In the genomic region with DNA sequence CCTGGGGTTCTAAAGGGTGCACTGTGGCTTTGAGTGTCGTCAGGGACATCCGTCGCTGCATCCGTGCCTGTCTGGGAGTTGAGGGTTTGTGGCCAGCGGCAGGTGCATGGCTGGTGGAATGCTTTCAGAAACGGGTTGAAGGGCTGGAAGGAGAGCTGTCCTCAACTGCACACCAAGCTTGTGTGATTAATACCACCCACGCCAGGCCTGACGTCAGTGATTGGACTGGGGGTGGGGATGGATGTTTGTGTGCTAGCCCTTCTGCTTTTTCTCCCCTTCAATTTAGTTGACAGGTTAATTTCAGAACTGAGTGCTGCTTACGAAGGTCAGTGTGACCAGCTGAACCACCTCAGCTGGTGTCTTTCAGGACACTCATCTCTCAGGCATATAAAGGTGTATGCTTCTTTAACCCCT, we compare ENCODE assay signal across 8 cellular contexts. TPM values are rescaled to one million over a fixed set of nuclear protein-coding genes. Genes with fewer than 3 reads are reported as not detected.
A peak's percentile ranks its signal among the peaks of the same experiment; 100 is the strongest.
DNase-seq lines count a peak whose midpoint lies in the region; ATAC-seq, FAIRE-seq and TF ChIP-seq lines count a peak whose summit lies in the region.

No MANE protein-coding gene starts in this region.

- H3K27me3 ChIP-seq in astrocyte (ENCODE audit: insufficient read depth, low read length) (no peaks in the 10 kb centered on the region), upper lobe of left lung (no peaks in the 10 kb centered on the region), GM23338 (ENCODE audit: insufficient read depth) (peaks cover 20% of the 10 kb centered on the region)

- TF ChIP-seq EP300 in upper lobe of left lung (IDR thresholded peaks at IDR 0.05): peak in 2 of 4 donors; percentile 54 to 85

- H3K27ac Mint-ChIP-seq in astrocyte (ENCODE audit: unreplicated experiment) (no peak overlapping the region), progenitor cell of endocrine pancreas (no peak overlapping the region), GM23338 (no peak overlapping the region)

- H2AFZ ChIP-seq in astrocyte (ENCODE audit: low read depth, low read length): peak overlapping the region; percentile 13
- no peak overlapping the region for H2AFZ ChIP-seq in GM23338

- FAIRE-seq in astrocyte (lab: Jason Lieb, UNC): no peak

- no peaks in the 10 kb centered on the region for H4K20me1 ChIP-seq in astrocyte (ENCODE audit: insufficient read depth, low read length)
- H4K20me1 ChIP-seq in GM23338 (replicated peaks; ENCODE audit: insufficient read depth): no peaks in the 10 kb centered on the region

- no peak overlapping the region for H3K9ac ChIP-seq in astrocyte (ENCODE audit: low read length)

- peak overlapping the region; percentile 89 for H3K4me2 ChIP-seq in astrocyte (ENCODE audit: low read length)
- no peak overlapping the region for H3K4me2 ChIP-seq in GM23338

- DNase-seq in GM12865 (ENCODE audit: low read depth) (peak; percentile 44), NCI-H526 (lab: John Stamatoyannopoulos, UW) (peak; percentile 32 to 64), astrocyte (ENCODE audit: low read depth) (peak; percentile 86), myocyte (ENCODE audit: low read depth) (peak; percentile 98), upper lobe of left lung (peak in 1 of 2 donors; percentile 78), progenitor cell of endocrine pancreas (ENCODE audit: low spot score, unreplicated experiment) (no peak), medulla oblongata (ENCODE audit: extremely low spot score) (no peak), GM23338 (ENCODE audit: low spot score) (no peak)

- H3K9me2 ChIP-seq in GM23338 (ENCODE audit: insufficient read depth): no peaks in the 10 kb centered on the region

- H3K4me3 Mint-ChIP-seq in astrocyte (ENCODE audit: unreplicated experiment): no peak overlapping the region
- no peak overlapping the region for H3K4me3 Mint-ChIP-seq in progenitor cell of endocrine pancreas (ENCODE audit: low read depth)
- H3K4me3 Mint-ChIP-seq in GM23338: no peak overlapping the region

- H3F3A ChIP-seq in GM23338 (replicated peaks; ENCODE audit: low read depth): 0 out of 2 replicates have a peak, but pooled peaks cover 12% of the 10 kb centered on the region

- TF ChIP-seq POLR2A in upper lobe of left lung (IDR thresholded peaks at IDR 0.05): peak in 1 of 4 donors; percentile 41

- H3K36me3 ChIP-seq in astrocyte (ENCODE audit: insufficient read depth, low read length) (no peaks in the 10 kb centered on the region), upper lobe of left lung (no peaks in the 10 kb centered on the region), GM23338 (ENCODE audit: insufficient read depth) (no peaks in the 10 kb centered on the region)

- H3K9me3 ChIP-seq in astrocyte (ENCODE audit: insufficient read depth, low read depth, low read length): no peaks in the 10 kb centered on the region
- no peaks in the 10 kb centered on the region for H3K9me3 ChIP-seq in upper lobe of left lung

- H3K4me1 Mint-ChIP-seq in astrocyte (ENCODE audit: low read depth, unreplicated experiment): peaks cover 26% of the 10 kb centered on the region
- peaks cover 34% of the 10 kb centered on the region for H3K4me1 Mint-ChIP-seq in progenitor cell of endocrine pancreas (ENCODE audit: low read depth)
- H3K4me1 Mint-ChIP-seq in GM23338: peaks cover 44% of the 10 kb centered on the region

- H3K9me3 Mint-ChIP-seq in astrocyte (ENCODE audit: unreplicated experiment) (no peaks in the 10 kb centered on the region), progenitor cell of endocrine pancreas (ENCODE audit: low read depth) (no peaks in the 10 kb centered on the region), GM23338 (no peaks in the 10 kb centered on the region)

- TF ChIP-seq CTCF in GM12865 (IDR thresholded peaks at IDR 0.05; ENCODE audit: insufficient read depth, low read depth, low read length, missing control alignments) (no peak), astrocyte (IDR thresholded peaks at IDR 0.05; ENCODE audit: insufficient read depth, low read depth, low read length) (no peak), upper lobe of left lung (IDR thresholded peaks at IDR 0.05) (no peak), progenitor cell of endocrine pancreas (IDR thresholded peaks at IDR 0.05; ENCODE audit: unreplicated experiment) (no peak), GM23338 (conservative IDR thresholded peaks at IDR 0.05; ENCODE audit: low read depth in 2 of 2) (no peak)

- H3K36me3 Mint-ChIP-seq in astrocyte (ENCODE audit: low read depth, unreplicated experiment) (no peaks in the 10 kb centered on the region), progenitor cell of endocrine pancreas (ENCODE audit: insufficient read depth) (no peaks in the 10 kb centered on the region), GM23338 (ENCODE audit: low read depth) (no peaks in the 10 kb centered on the region)

- H3K27ac ChIP-seq in astrocyte (ENCODE audit: low read depth, low read length) (peak overlapping the region; percentile 64), upper lobe of left lung (peak overlapping the region in 3 of 4 donors; percentile 40 to 99 (median 98)), GM23338 (ENCODE audit: low read depth) (no peak overlapping the region)

- WGBS in upper lobe of left lung, 2 donors: 21 to 22% methylated on average over 9 of the region's 9 CpGs

- ATAC-seq in upper lobe of left lung (ENCODE audit: low FRiP score in 2 of 2) (no peak), GM23338 (no peak)

- H3K79me2 ChIP-seq in astrocyte (ENCODE audit: insufficient read depth, low read length) (no peaks in the 10 kb centered on the region), GM23338 (replicated peaks; ENCODE audit: insufficient read depth) (no peaks in the 10 kb centered on the region)

- no peaks in the 10 kb centered on the region for H3K27me3 Mint-ChIP-seq in astrocyte (ENCODE audit: low read depth, unreplicated experiment)
- H3K27me3 Mint-ChIP-seq in progenitor cell of endocrine pancreas: no peaks in the 10 kb centered on the region
- H3K27me3 Mint-ChIP-seq in GM23338 (ENCODE audit: insufficient read depth, low read depth, poor library complexity): peaks cover 31% of the 10 kb centered on the region

- H3K4me1 ChIP-seq in astrocyte (ENCODE audit: insufficient read depth, low read length) (peaks cover 35% of the 10 kb centered on the region), upper lobe of left lung (peaks cover 20 to 39% (median 27%) of the 10 kb centered on the region in 4 donors), GM23338 (ENCODE audit: insufficient read depth) (peaks cover 31% of the 10 kb centered on the region)

- no peak overlapping the region for H3K4me3 ChIP-seq in GM12865 (ENCODE audit: low read depth, low read length)
- H3K4me3 ChIP-seq in astrocyte (ENCODE audit: insufficient read depth, low read depth, low read length): no peak overlapping the region
- H3K4me3 ChIP-seq in upper lobe of left lung: no peak overlapping the region
- H3K4me3 ChIP-seq in GM23338: no peak overlapping the region

RNA-seq across cellular contexts. Expression of a gene that starts 3.2 kb away (rescaled TPM):
- total RNA-seq in astrocyte (10.5 and 18.2 TPM in 2 replicates), myocyte (31.6 and 38.0 TPM in 2 replicates), upper lobe of left lung (10 to 100 TPM; 40.9 to 76.6 (median 50.4) TPM), progenitor cell of endocrine pancreas (33.6 and 37.6 TPM in 2 replicates)
- 30.4 TPM for polyA plus RNA-seq in myocyte (2012)
- 6.9 and 10.8 TPM in 2 replicates for total RNA-seq in GM23338 (2014; rRNA removed; shearing (Covaris generic))
- polyA plus RNA-seq in GM23338 (2016; fragmentation: Nextera tagmentation; extraction: Ambion mirVana): 2.0 and 2.5 TPM in 2 replicates

Comparison
In these comparisons a context has a peak if more than half of its experiments do, and no peak if none do; other contexts are left out.
1. DNase-seq: peak in GM12865 (single experiment), NCI-H526 (2 of 2), astrocyte (single experiment) and myocyte (single experiment); none in progenitor cell of endocrine pancreas (single experiment), medulla oblongata (single experiment) and GM23338 (single experiment).